15 cellular contexts compared by ENCODE assay signal in genomic region chr17:304461-304860, GRCh38. TPM values are rescaled to one million over a fixed set of nuclear protein-coding genes. Genes with fewer than 3 reads are reported as not detected.
A peak's percentile ranks its signal among the peaks of the same experiment; 100 is the strongest.
DNase-seq lines count a peak whose midpoint lies in the region; ATAC-seq and TF ChIP-seq lines count a peak whose summit lies in the region.
"Had no signal": no experiment of that assay in that cellular context is flagged by ENCODE, and none has a peak within 500 bp of the region (broad histone marks: within the 10 kb centered on the region; RNA-seq: fewer than 3 reads in every experiment).

No MANE protein-coding gene starts in this region.

- H3K27ac ChIP-seq in iPS-20b (ENCODE audit: low read length) = no peak overlapping the region
- H3K27ac ChIP-seq in prostate gland = peak overlapping the region in 1 of 2 donors; percentile 44
- H3K27ac ChIP-seq in transverse colon = peak overlapping the region in 1 of 4 donors; percentile 3
- H3K27ac ChIP-seq: Peyer's patch had no signal

- no peak for TF ChIP-seq EP300 in transverse colon (IDR thresholded peaks at IDR 0.05; ENCODE audit: low read depth)

- in situ Hi-C loops in transverse colon (cut with MboI; ENCODE audit: low pct_ligation_motif_present in 1 of 4, low pct_unique_long_range_greater_than_20kb in 1 of 4, low sequenced_read_pairs in 3 of 4) = no loop called here

- peaks cover 4% of the 10 kb centered on the region for H3K27me3 Mint-ChIP-seq in chondrocyte (ENCODE audit: low read depth)
- peaks cover 2% of the 10 kb centered on the region for H3K27me3 Mint-ChIP-seq in activated T-helper 1 cell treated with anti-CD3 and anti-CD28 coated beads, Interleukin-12 subunit alpha, Interleukin-12 subunit beta, Interleukin-2, Interleukin-4 antibody, amounts not matched to agents 30 ng/mL and 10 ng/mL and 1 ng/mL, durations not matched to agents 14 hours and 24 hours and 36 hours (ENCODE audit: insufficient read depth)
- H3K27me3 Mint-ChIP-seq: activated B cell treated with CpG ODN at 0.5 μM for 24 hours; activated naive CD4-positive, alpha-beta T cell treated with anti-CD3 and anti-CD28 coated beads, Interleukin-2, amount 50 U/mL, for 24 hours; B cell had no signal

- H3K4me3 ChIP-seq in iPS-20b (ENCODE audit: low read length) (peak overlapping the region; percentile 55; the same call in 1 of the 2 replicates), prostate gland (peak overlapping the region in 1 of 2 donors; percentile 15), transverse colon (no peak overlapping the region)
- H3K4me3 ChIP-seq: lung, Peyer's patch had no signal

- H3K9ac ChIP-seq in iPS-20b (ENCODE audit: low read depth, low read length) = peak overlapping the region; percentile 56

- H3K27me3 ChIP-seq in iPS-20b (ENCODE audit: insufficient read depth, low read length) (peaks cover 3% of the 10 kb centered on the region; the same call in 1 of the 2 replicates), prostate gland (replicated peaks; ENCODE audit: insufficient read depth) (no peaks in the 10 kb centered on the region), transverse colon (no peaks in the 10 kb centered on the region)
- H3K27me3 ChIP-seq: Peyer's patch had no signal

- WGBS in prostate gland = 19% methylated on average over 10 of the region's 10 CpGs
- 56% methylated on average over 10 of the region's 10 CpGs; no CpG with 5 or more reads in 1 of the 2 donors for WGBS in transverse colon (ENCODE audit: low coverage in 1 of 2), 2 donors

- H3K36me3 ChIP-seq in iPS-20b (ENCODE audit: insufficient read depth, low read depth, low read length) (no peaks in the 10 kb centered on the region), prostate gland (no peaks in the 10 kb centered on the region), transverse colon (no peaks in the 10 kb centered on the region)
- H3K36me3 ChIP-seq: Peyer's patch had no signal

- H3K27ac Mint-ChIP-seq in chondrocyte (ENCODE audit: unreplicated experiment) = no peak overlapping the region
- H3K27ac Mint-ChIP-seq in activated T-helper 1 cell treated with anti-CD3 and anti-CD28 coated beads, Interleukin-12 subunit alpha, Interleukin-12 subunit beta, Interleukin-2, Interleukin-4 antibody, amounts not matched to agents 30 ng/mL and 10 ng/mL and 1 ng/mL, durations not matched to agents 14 hours and 24 hours and 36 hours = no peak overlapping the region
- H3K27ac Mint-ChIP-seq: activated B cell treated with CpG ODN at 0.5 μM for 24 hours; activated naive CD4-positive, alpha-beta T cell treated with anti-CD3 and anti-CD28 coated beads, Interleukin-2, amount 50 U/mL, for 24 hours; B cell had no signal

- no peaks in the 10 kb centered on the region for H3K4me1 Mint-ChIP-seq in chondrocyte (ENCODE audit: low read depth)
- H3K4me1 Mint-ChIP-seq in activated T-helper 1 cell treated with anti-CD3 and anti-CD28 coated beads, Interleukin-12 subunit alpha, Interleukin-12 subunit beta, Interleukin-2, Interleukin-4 antibody, amounts not matched to agents 30 ng/mL and 10 ng/mL and 1 ng/mL, durations not matched to agents 14 hours and 24 hours and 36 hours (ENCODE audit: low read depth) = no peaks in the 10 kb centered on the region
- H3K4me1 Mint-ChIP-seq: activated B cell treated with CpG ODN at 0.5 μM for 24 hours; activated naive CD4-positive, alpha-beta T cell treated with anti-CD3 and anti-CD28 coated beads, Interleukin-2, amount 50 U/mL, for 24 hours; B cell had no signal

- TF ChIP-seq POLR2A in prostate gland (IDR thresholded peaks at IDR 0.05) (no peak), transverse colon (IDR thresholded peaks at IDR 0.05) (no peak)

- peak; percentile 57 for DNase-seq in GM03348 (ENCODE audit: low spot score)
- peak; percentile 37 for DNase-seq in chondrocyte (ENCODE audit: low spot score)
- peak; percentile 30 for DNase-seq in prostate gland (ENCODE audit: low spot score)
- no peak for DNase-seq in activated T-helper 1 cell treated with anti-CD3 and anti-CD28 coated beads, Interleukin-12 subunit alpha, Interleukin-12 subunit beta, Interleukin-2, Interleukin-4 antibody, amounts not matched to agents 30 ng/mL and 10 ng/mL and 1 ng/mL, durations not matched to agents 14 hours and 24 hours and 36 hours (ENCODE audit: low spot score)
- DNase-seq in A172 (ENCODE audit: low spot score) = no peak
- no peak for DNase-seq in transverse colon
- DNase-seq: activated B cell treated with CpG ODN at 0.5 μM for 24 hours, NCI-H2081 treated with DMSO at 0.1 percent for 48 hours, Peyer's patch, substantia nigra had no signal

- H3K9me3 Mint-ChIP-seq in chondrocyte (ENCODE audit: low read depth) = no peaks in the 10 kb centered on the region
- H3K9me3 Mint-ChIP-seq in activated T-helper 1 cell treated with anti-CD3 and anti-CD28 coated beads, Interleukin-12 subunit alpha, Interleukin-12 subunit beta, Interleukin-2, Interleukin-4 antibody, amounts not matched to agents 30 ng/mL and 10 ng/mL and 1 ng/mL, durations not matched to agents 14 hours and 24 hours and 36 hours = no peaks in the 10 kb centered on the region
- H3K9me3 Mint-ChIP-seq: activated B cell treated with CpG ODN at 0.5 μM for 24 hours; activated naive CD4-positive, alpha-beta T cell treated with anti-CD3 and anti-CD28 coated beads, Interleukin-2, amount 50 U/mL, for 24 hours had no signal

- ATAC-seq in GM18873 (IDR thresholded peaks at IDR 0.05; ENCODE audit: low FRiP score, unreplicated experiment) = no peak

- TF ChIP-seq CTCF in chondrocyte (IDR thresholded peaks at IDR 0.05) = no peak
- no peak for TF ChIP-seq CTCF in prostate gland (IDR thresholded peaks at IDR 0.05)
- no peak for TF ChIP-seq CTCF in transverse colon (IDR thresholded peaks at IDR 0.05)

- no peaks in the 10 kb centered on the region for H3K9me3 ChIP-seq in iPS-20b (ENCODE audit: insufficient read depth, low read depth, low read length)
- no peaks in the 10 kb centered on the region for H3K9me3 ChIP-seq in prostate gland
- no peaks in the 10 kb centered on the region for H3K9me3 ChIP-seq in transverse colon
- H3K9me3 ChIP-seq: Peyer's patch had no signal

- intact Hi-C loops in prostate gland (cut with DNase I) (no loop called here), transverse colon (cut with DNase I; ENCODE audit: low total_unique reads) (no loop called here)
- intact Hi-C loops in activated T-helper 1 cell treated with anti-CD3 and anti-CD28 coated beads, Interleukin-12 subunit alpha, Interleukin-12 subunit beta, Interleukin-2, Interleukin-4 antibody, amounts not matched to agents 30 ng/mL and 10 ng/mL and 1 ng/mL, durations not matched to agents 14 hours and 24 hours and 36 hours (cut with micrococcal nuclease) = no loop called here

- no peaks in the 10 kb centered on the region for H3K36me3 Mint-ChIP-seq in chondrocyte (ENCODE audit: low read depth)
- H3K36me3 Mint-ChIP-seq in activated T-helper 1 cell treated with anti-CD3 and anti-CD28 coated beads, Interleukin-12 subunit alpha, Interleukin-12 subunit beta, Interleukin-2, Interleukin-4 antibody, amounts not matched to agents 30 ng/mL and 10 ng/mL and 1 ng/mL, durations not matched to agents 14 hours and 24 hours and 36 hours (ENCODE audit: low read depth) = no peaks in the 10 kb centered on the region
- H3K36me3 Mint-ChIP-seq: activated naive CD4-positive, alpha-beta T cell treated with anti-CD3 and anti-CD28 coated beads, Interleukin-2, amount 50 U/mL, for 24 hours had no signal

- no peak overlapping the region for H3K4me3 Mint-ChIP-seq in chondrocyte (ENCODE audit: unreplicated experiment)
- H3K4me3 Mint-ChIP-seq in activated T-helper 1 cell treated with anti-CD3 and anti-CD28 coated beads, Interleukin-12 subunit alpha, Interleukin-12 subunit beta, Interleukin-2, Interleukin-4 antibody, amounts not matched to agents 30 ng/mL and 10 ng/mL and 1 ng/mL, durations not matched to agents 14 hours and 24 hours and 36 hours = no peak overlapping the region
- H3K4me3 Mint-ChIP-seq: activated B cell treated with CpG ODN at 0.5 μM for 24 hours; activated naive CD4-positive, alpha-beta T cell treated with anti-CD3 and anti-CD28 coated beads, Interleukin-2, amount 50 U/mL, for 24 hours; B cell had no signal

- no peaks in the 10 kb centered on the region; the same call in 1 of the 2 replicates for H3K4me1 ChIP-seq in iPS-20b (ENCODE audit: insufficient read depth, low read length)
- no peaks in the 10 kb centered on the region for H3K4me1 ChIP-seq in prostate gland (replicated peaks)
- H3K4me1 ChIP-seq in transverse colon = peaks cover 4 to 23% (median 11%) of the 10 kb centered on the region in 4 donors

RNA-seq across cellular contexts. Expression of gene RPH3AL, which starts 48.1 kb away (rescaled TPM):
- total RNA-seq in chondrocyte = 3.4 to 4.1 TPM (median 4.0 TPM) in 3 replicates
- 10 to 100 TPM; 11.7 to 17.8 TPM for total RNA-seq in prostate gland
- 2.3 and 3.2 TPM in 2 replicates for total RNA-seq in activated T-helper 1 cell treated with anti-CD3 and anti-CD28 coated beads, Interleukin-12 subunit alpha, Interleukin-12 subunit beta, Interleukin-2, Interleukin-4 antibody, amounts not matched to agents 30 ng/mL and 10 ng/mL and 1 ng/mL, durations not matched to agents 14 hours and 24 hours and 36 hours
- 3.9 and 6.6 TPM in 2 replicates for total RNA-seq in A172 (2014; rRNA removed; shearing (Covaris generic))
- total RNA-seq in transverse colon = 10 to 100 TPM; 24.3 to 90.5 (median 47.2) TPM

Comparison
In these comparisons a context has a peak if more than half of its experiments do, and no peak if none do; other contexts are left out.
1. DNase-seq: peak in GM03348 (single experiment), chondrocyte (single experiment) and prostate gland (single experiment); none in activated T-helper 1 cell treated with anti-CD3 and anti-CD28 coated beads, Interleukin-12 subunit alpha, Interleukin-12 subunit beta, Interleukin-2, Interleukin-4 antibody, amounts not matched to agents 30 ng/mL and 10 ng/mL and 1 ng/mL, durations not matched to agents 14 hours and 24 hours and 36 hours (single experiment), A172 (single experiment) and transverse colon (single experiment).